Comparison of ENCODE assay signal across 2 cellular contexts in the genomic region with DNA sequence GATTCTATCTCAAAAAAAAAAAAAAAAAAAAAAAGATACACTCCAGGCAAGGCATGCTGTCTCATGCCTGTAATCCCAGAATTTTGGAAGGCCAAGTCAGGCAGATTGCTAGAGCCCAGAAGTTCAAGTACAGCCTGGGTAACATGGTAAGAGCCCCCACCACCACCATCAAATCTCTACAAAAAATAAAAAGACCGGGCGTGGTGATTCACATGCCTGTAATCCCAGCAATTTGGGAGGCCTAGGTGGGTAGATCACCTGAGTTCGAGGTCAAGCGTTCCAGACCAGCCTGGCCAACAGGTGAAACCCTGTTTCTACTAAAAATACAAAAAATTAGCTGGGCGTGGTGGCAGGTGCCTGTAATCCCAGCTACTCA.
TF ChIP-seq lines count a peak whose summit lies in the region.

No MANE protein-coding gene starts in this region.

TF ChIP-seq in GM23338, 12 proteins besides CTCF, POLR2A, EP300 and RAD21 (continues in another document):
- TF ChIP-seq, protein P1, sequence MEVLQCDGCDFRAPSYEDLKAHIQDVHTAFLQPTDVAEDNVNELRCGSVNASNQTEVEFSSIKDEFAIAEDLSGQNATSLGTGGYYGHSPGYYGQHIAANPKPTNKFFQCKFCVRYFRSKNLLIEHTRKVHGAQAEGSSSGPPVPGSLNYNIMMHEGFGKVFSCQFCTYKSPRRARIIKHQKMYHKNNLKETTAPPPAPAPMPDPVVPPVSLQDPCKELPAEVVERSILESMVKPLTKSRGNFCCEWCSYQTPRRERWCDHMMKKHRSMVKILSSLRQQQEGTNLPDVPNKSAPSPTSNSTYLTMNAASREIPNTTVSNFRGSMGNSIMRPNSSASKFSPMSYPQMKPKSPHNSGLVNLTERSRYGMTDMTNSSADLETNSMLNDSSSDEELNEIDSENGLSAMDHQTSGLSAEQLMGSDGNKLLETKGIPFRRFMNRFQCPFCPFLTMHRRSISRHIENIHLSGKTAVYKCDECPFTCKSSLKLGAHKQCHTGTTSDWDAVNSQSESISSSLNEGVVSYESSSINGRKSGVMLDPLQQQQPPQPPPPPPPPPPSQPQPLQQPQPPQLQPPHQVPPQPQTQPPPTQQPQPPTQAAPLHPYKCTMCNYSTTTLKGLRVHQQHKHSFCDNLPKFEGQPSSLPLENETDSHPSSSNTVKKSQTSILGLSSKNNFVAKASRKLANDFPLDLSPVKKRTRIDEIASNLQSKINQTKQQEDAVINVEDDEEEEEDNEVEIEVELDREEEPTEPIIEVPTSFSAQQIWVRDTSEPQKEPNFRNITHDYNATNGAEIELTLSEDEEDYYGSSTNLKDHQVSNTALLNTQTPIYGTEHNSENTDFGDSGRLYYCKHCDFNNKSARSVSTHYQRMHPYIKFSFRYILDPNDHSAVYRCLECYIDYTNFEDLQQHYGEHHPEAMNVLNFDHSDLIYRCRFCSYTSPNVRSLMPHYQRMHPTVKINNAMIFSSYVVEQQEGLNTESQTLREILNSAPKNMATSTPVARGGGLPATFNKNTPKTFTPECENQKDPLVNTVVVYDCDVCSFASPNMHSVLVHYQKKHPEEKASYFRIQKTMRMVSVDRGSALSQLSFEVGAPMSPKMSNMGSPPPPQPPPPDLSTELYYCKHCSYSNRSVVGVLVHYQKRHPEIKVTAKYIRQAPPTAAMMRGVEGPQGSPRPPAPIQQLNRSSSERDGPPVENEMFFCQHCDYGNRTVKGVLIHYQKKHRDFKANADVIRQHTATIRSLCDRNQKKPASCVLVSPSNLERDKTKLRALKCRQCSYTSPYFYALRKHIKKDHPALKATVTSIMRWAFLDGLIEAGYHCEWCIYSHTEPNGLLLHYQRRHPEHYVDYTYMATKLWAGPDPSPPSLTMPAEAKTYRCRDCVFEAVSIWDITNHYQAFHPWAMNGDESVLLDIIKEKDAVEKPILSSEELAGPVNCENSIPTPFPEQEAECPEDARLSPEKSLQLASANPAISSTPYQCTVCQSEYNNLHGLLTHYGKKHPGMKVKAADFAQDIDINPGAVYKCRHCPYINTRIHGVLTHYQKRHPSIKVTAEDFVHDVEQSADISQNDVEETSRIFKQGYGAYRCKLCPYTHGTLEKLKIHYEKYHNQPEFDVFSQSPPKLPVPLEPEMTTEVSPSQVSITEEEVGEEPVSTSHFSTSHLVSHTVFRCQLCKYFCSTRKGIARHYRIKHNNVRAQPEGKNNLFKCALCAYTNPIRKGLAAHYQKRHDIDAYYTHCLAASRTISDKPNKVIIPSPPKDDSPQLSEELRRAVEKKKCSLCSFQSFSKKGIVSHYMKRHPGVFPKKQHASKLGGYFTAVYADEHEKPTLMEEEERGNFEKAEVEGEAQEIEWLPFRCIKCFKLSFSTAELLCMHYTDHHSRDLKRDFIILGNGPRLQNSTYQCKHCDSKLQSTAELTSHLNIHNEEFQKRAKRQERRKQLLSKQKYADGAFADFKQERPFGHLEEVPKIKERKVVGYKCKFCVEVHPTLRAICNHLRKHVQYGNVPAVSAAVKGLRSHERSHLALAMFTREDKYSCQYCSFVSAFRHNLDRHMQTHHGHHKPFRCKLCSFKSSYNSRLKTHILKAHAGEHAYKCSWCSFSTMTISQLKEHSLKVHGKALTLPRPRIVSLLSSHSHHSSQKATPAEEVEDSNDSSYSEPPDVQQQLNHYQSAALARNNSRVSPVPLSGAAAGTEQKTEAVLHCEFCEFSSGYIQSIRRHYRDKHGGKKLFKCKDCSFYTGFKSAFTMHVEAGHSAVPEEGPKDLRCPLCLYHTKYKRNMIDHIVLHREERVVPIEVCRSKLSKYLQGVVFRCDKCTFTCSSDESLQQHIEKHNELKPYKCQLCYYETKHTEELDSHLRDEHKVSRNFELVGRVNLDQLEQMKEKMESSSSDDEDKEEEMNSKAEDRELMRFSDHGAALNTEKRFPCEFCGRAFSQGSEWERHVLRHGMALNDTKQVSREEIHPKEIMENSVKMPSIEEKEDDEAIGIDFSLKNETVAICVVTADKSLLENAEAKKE (CRISPR knock-in tag; IDR thresholded peaks at IDR 0.05): no peak
- TF ChIP-seq EZH2 (IDR thresholded peaks at IDR 0.05; ENCODE audit: low read depth, unreplicated experiment) (no peak), EZH2phosphoT487 (IDR thresholded peaks at IDR 0.05; ENCODE audit: unreplicated experiment) (no peak), STAT1 (IDR thresholded peaks at IDR 0.05; ENCODE audit: unreplicated experiment) (no peak), CREB1 (CRISPR knock-in tag; IDR thresholded peaks at IDR 0.05; ENCODE audit: low read depth) (no peak), REST (IDR thresholded peaks at IDR 0.05; ENCODE audit: unreplicated experiment) (no peak), ZNF114 (CRISPR knock-in tag; IDR thresholded peaks at IDR 0.05) (no peak), JUNB (IDR thresholded peaks at IDR 0.05; ENCODE audit: unreplicated experiment) (no peak), ZNF331 (CRISPR knock-in tag; IDR thresholded peaks at IDR 0.05; ENCODE audit: low read depth) (no peak)
- TF ChIP-seq, protein P2, sequence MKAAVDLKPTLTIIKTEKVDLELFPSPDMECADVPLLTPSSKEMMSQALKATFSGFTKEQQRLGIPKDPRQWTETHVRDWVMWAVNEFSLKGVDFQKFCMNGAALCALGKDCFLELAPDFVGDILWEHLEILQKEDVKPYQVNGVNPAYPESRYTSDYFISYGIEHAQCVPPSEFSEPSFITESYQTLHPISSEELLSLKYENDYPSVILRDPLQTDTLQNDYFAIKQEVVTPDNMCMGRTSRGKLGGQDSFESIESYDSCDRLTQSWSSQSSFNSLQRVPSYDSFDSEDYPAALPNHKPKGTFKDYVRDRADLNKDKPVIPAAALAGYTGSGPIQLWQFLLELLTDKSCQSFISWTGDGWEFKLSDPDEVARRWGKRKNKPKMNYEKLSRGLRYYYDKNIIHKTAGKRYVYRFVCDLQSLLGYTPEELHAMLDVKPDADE (IDR thresholded peaks at IDR 0.05): no peak

TF ChIP-seq in WTC11, 78 proteins besides CTCF, POLR2A, EP300 and RAD21 (continued from another document):
- TF ChIP-seq, protein P3, sequence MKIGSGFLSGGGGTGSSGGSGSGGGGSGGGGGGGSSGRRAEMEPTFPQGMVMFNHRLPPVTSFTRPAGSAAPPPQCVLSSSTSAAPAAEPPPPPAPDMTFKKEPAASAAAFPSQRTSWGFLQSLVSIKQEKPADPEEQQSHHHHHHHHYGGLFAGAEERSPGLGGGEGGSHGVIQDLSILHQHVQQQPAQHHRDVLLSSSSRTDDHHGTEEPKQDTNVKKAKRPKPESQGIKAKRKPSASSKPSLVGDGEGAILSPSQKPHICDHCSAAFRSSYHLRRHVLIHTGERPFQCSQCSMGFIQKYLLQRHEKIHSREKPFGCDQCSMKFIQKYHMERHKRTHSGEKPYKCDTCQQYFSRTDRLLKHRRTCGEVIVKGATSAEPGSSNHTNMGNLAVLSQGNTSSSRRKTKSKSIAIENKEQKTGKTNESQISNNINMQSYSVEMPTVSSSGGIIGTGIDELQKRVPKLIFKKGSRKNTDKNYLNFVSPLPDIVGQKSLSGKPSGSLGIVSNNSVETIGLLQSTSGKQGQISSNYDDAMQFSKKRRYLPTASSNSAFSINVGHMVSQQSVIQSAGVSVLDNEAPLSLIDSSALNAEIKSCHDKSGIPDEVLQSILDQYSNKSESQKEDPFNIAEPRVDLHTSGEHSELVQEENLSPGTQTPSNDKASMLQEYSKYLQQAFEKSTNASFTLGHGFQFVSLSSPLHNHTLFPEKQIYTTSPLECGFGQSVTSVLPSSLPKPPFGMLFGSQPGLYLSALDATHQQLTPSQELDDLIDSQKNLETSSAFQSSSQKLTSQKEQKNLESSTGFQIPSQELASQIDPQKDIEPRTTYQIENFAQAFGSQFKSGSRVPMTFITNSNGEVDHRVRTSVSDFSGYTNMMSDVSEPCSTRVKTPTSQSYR (CRISPR knock-in tag; IDR thresholded peaks at IDR 0.05): no peak
- no peak for TF ChIP-seq NFATC4 (CRISPR knock-in tag; IDR thresholded peaks at IDR 0.05)
TF ChIP-seq in WTC11: peak in this region for 0.
